In the genomic region with DNA sequence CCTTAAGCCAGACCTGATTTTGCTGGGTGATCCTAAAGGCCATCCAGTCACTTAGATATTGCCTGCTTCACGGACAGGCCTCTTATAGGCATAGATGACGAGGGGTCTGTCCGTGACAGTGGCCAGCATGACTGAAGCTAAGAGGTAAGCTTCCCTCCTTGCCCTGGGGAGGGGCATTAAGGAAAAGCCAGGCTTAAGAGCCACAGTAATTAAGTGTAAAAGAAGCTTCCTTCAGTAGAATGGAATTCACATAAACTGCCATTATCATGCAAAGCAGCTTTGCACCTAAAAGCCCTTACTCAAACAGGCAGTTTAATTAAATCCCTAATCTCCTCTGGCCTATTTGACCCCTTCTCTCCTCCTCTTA, we compare ENCODE assay signal across 1 cellular context.
TF ChIP-seq lines count a peak whose summit lies in the region.

No MANE protein-coding gene starts in this region.

TF ChIP-seq in H1, 55 proteins besides CTCF, POLR2A, EP300 and RAD21 (continued from another document):
- TF ChIP-seq TAF1 (IDR thresholded peaks at IDR 0.05; ENCODE audit: low read depth, low read length), result 0 out of 2 replicates have a peak, but pooled peaks have one; percentile 33
- TF ChIP-seq SP1 (IDR thresholded peaks at IDR 0.05; ENCODE audit: low read depth, low read length), result peak; percentile 76; the same call in 1 of the 2 replicates
- no peak for TF ChIP-seq SIRT6 (IDR thresholded peaks at IDR 0.05; ENCODE audit: low read length)
- peak; percentile 77 for TF ChIP-seq NANOG (IDR thresholded peaks at IDR 0.05; ENCODE audit: insufficient read depth, low read depth, low read length, poor library complexity, severe bottlenecking)
- TF ChIP-seq GTF2F1 (IDR thresholded peaks at IDR 0.05; ENCODE audit: borderline replicate concordance, low read depth, low read length), result no peak
- TF ChIP-seq MAX (IDR thresholded peaks at IDR 0.05), result 0 out of 2 replicates have a peak, but pooled peaks have one; percentile 5
- no peak for TF ChIP-seq ZNF274 (IDR thresholded peaks at IDR 0.05; ENCODE audit: borderline replicate concordance, extremely low read depth, low read length)
TF ChIP-seq in H1: peak in this region for 6.
